ENCODE assay signal across 8 cellular contexts in genomic region chr12:25130741-25131188, GRCh38.
A peak's percentile ranks its signal among the peaks of the same experiment; 100 is the strongest.
DNase-seq lines count a peak whose midpoint lies in the region; ATAC-seq, FAIRE-seq and TF ChIP-seq lines count a peak whose summit lies in the region.

No MANE protein-coding gene starts in this region.

- H3K36me3 ChIP-seq in astrocyte (ENCODE audit: insufficient read depth, low read length) (no peaks in the 10 kb centered on the region), kidney (ENCODE audit: control insufficient read depth in 1 of 2, insufficient read depth in 2 of 2, low read length in 2 of 2) (no peaks in the 10 kb centered on the region)

- FAIRE-seq in astrocyte (lab: Jason Lieb, UNC) (no peak), kidney (lab: Jason Lieb, UNC) (peak; percentile 97)

- no peak overlapping the region for H3K9ac ChIP-seq in astrocyte (ENCODE audit: low read length)
- H3K9ac ChIP-seq in kidney (ENCODE audit: low read length in 2 of 2): no peak overlapping the region

- no peaks in the 10 kb centered on the region for H3K4me1 ChIP-seq in astrocyte (ENCODE audit: insufficient read depth, low read length)
- H3K4me1 ChIP-seq in kidney (ENCODE audit: control insufficient read depth in 1 of 2, insufficient read depth in 1 of 2, low read depth in 1 of 2, low read length in 2 of 2): no peaks in the 10 kb centered on the region

- H3K4me3 ChIP-seq in astrocyte (ENCODE audit: insufficient read depth, low read depth, low read length) (no peak overlapping the region), kidney (ENCODE audit: low read length in 2 of 2) (no peak overlapping the region)

- no peaks in the 10 kb centered on the region for H4K20me1 ChIP-seq in astrocyte (ENCODE audit: insufficient read depth, low read length)

- no peaks in the 10 kb centered on the region for H3K36me3 Mint-ChIP-seq in astrocyte (ENCODE audit: low read depth, unreplicated experiment)
- no peaks in the 10 kb centered on the region for H3K36me3 Mint-ChIP-seq in activated T-cell treated with anti-CD3 and anti-CD28 coated beads, Interleukin-2, amount 50 U/mL, for 72 hours (ENCODE audit: insufficient read depth in 2 of 2)

- no peak overlapping the region for H2AFZ ChIP-seq in astrocyte (ENCODE audit: low read depth, low read length)

- H3K9me3 ChIP-seq in astrocyte (ENCODE audit: insufficient read depth, low read depth, low read length) (no peaks in the 10 kb centered on the region), kidney (ENCODE audit: control insufficient read depth in 1 of 2, low read length in 2 of 2) (no peaks in the 10 kb centered on the region)

- TF ChIP-seq CTCF in astrocyte (IDR thresholded peaks at IDR 0.05; ENCODE audit: insufficient read depth, low read depth, low read length) (peak; percentile 50), kidney (IDR thresholded peaks at IDR 0.05; ENCODE audit: borderline replicate concordance, extremely low read depth, insufficient read depth) (peak; percentile 46)

- no peaks in the 10 kb centered on the region for H3K79me2 ChIP-seq in astrocyte (ENCODE audit: insufficient read depth, low read length)

- ATAC-seq in activated T-cell treated with anti-CD3 and anti-CD28 coated beads, Interleukin-2, amount 50 U/mL, for 72 hours (replicated peaks in 1 of 2): no peak

- H3K4me3 Mint-ChIP-seq in astrocyte (ENCODE audit: unreplicated experiment): no peak overlapping the region
- no peak overlapping the region for H3K4me3 Mint-ChIP-seq in activated T-cell treated with anti-CD3 and anti-CD28 coated beads, Interleukin-2, amount 50 U/mL, for 72 hours

- H3K4me2 ChIP-seq in astrocyte (ENCODE audit: low read length): no peak overlapping the region

- H3K9me3 Mint-ChIP-seq in astrocyte (ENCODE audit: unreplicated experiment): no peaks in the 10 kb centered on the region
- no peaks in the 10 kb centered on the region for H3K9me3 Mint-ChIP-seq in activated T-cell treated with anti-CD3 and anti-CD28 coated beads, Interleukin-2, amount 50 U/mL, for 72 hours

- H3K27me3 ChIP-seq in astrocyte (ENCODE audit: insufficient read depth, low read length): no peaks in the 10 kb centered on the region

- H3K27ac ChIP-seq in astrocyte (ENCODE audit: low read depth, low read length): no peak overlapping the region
- H3K27ac ChIP-seq in kidney (ENCODE audit: low read depth in 2 of 2, low read length in 2 of 2): no peak overlapping the region

- intact Hi-C loops in kidney (cut with DNase I): no loop called here

- peaks cover 2% of the 10 kb centered on the region for H3K27me3 Mint-ChIP-seq in astrocyte (ENCODE audit: low read depth, unreplicated experiment)
- no peaks in the 10 kb centered on the region for H3K27me3 Mint-ChIP-seq in activated T-cell treated with anti-CD3 and anti-CD28 coated beads, Interleukin-2, amount 50 U/mL, for 72 hours (ENCODE audit: low read depth)

- no peaks in the 10 kb centered on the region for H3K4me1 Mint-ChIP-seq in astrocyte (ENCODE audit: low read depth, unreplicated experiment)
- H3K4me1 Mint-ChIP-seq in activated T-cell treated with anti-CD3 and anti-CD28 coated beads, Interleukin-2, amount 50 U/mL, for 72 hours (ENCODE audit: low read depth): no peaks in the 10 kb centered on the region

- H3K27ac Mint-ChIP-seq in astrocyte (ENCODE audit: unreplicated experiment): no peak overlapping the region
- no peak overlapping the region for H3K27ac Mint-ChIP-seq in activated T-cell treated with anti-CD3 and anti-CD28 coated beads, Interleukin-2, amount 50 U/mL, for 72 hours

- DNase-seq in NCI-H146 (lab: John Stamatoyannopoulos, UW): peak; percentile 28
- no peak for DNase-seq in NCI-H146 treated with DMSO at 0.1 percent for 48 hours (lab: John Stamatoyannopoulos, UW; ENCODE audit: unreplicated experiment)
- peak; percentile 10 for DNase-seq in NCI-H2029 treated with DMSO at 0.1 percent for 48 hours (lab: John Stamatoyannopoulos, UW)
- DNase-seq in astrocyte (ENCODE audit: low read depth): peak; percentile 44
- DNase-seq in kidney: no peak
- no peak for DNase-seq in activated T-cell treated with anti-CD3 and anti-CD28 coated beads, Interleukin-2, amount 50 U/mL, for 72 hours
- DNase-seq in occipital lobe (lab: John Stamatoyannopoulos, UW): no peak
- no peak for DNase-seq in activated CD4-positive, CD25-positive, alpha-beta regulatory T cell (lab: John Stamatoyannopoulos, UW)

Comparison
In these comparisons a context has a peak if more than half of its experiments do, and no peak if none do; other contexts are left out.
1. DNase-seq: peak in NCI-H146 (single experiment), NCI-H2029 treated with DMSO at 0.1 percent for 48 hours (single experiment) and astrocyte (single experiment); none in NCI-H146 treated with DMSO at 0.1 percent for 48 hours (single experiment), kidney (single experiment), activated T-cell treated with anti-CD3 and anti-CD28 coated beads, Interleukin-2, amount 50 U/mL, for 72 hours (0 of 2), occipital lobe (single experiment) and activated CD4-positive, CD25-positive, alpha-beta regulatory T cell (0 of 4).